34 cellular contexts compared by ENCODE assay signal in genomic region chr3:107294117-107294516, GRCh38.
"Had no signal": no experiment of that assay in that cellular context is flagged by ENCODE, and none has a peak within 500 bp of the region (broad histone marks: within the 10 kb centered on the region; RNA-seq: fewer than 3 reads in every experiment).

No MANE protein-coding gene starts in this region.

- H3K27me3 ChIP-seq: adrenal gland, body of pancreas, brain microvascular endothelial cell, breast epithelium had no signal

- H3K9me3 ChIP-seq: body of pancreas had no signal

- FAIRE-seq: astrocyte, TTC549 had no signal

- H3K4me1 ChIP-seq: adrenal gland, body of pancreas, breast epithelium had no signal

- H3K27ac ChIP-seq: adrenal gland, body of pancreas, brain microvascular endothelial cell, breast epithelium, WERI-Rb-1 had no signal

- H3K36me3 ChIP-seq: adrenal gland, brain microvascular endothelial cell, breast epithelium, WERI-Rb-1 had no signal

- DNase-seq: activated CD4-positive, alpha-beta memory T cell treated with anti-CD3 and anti-CD28 coated beads, Interleukin-2, amount 10 ng/mL, durations not matched to agents 7 days and 5 days; activated CD4-positive, alpha-beta T cell treated with anti-CD3 and anti-CD28 coated beads for 1 hour; activated CD4-positive, alpha-beta T cell treated with anti-CD3 and anti-CD28 coated beads for 36 hours; activated CD4-positive, alpha-beta T cell treated with anti-CD3 and anti-CD28 coated beads for 48 hours; activated CD4-positive, alpha-beta T cell treated with anti-CD3 and anti-CD28 coated beads, Interleukin-2, amount 10 ng/mL, durations not matched to agents 7 days and 5 days; activated CD4-positive, alpha-beta T cell treated with anti-CD3 and anti-CD28 coated beads, Interleukin-2, amount 50 U/mL, for 48 hours; activated CD4-positive, CD25-positive, alpha-beta regulatory T cell; activated CD8-positive, alpha-beta memory T cell treated with anti-CD3 and anti-CD28 coated beads for 24 hours; activated CD8-positive, alpha-beta memory T cell treated with anti-CD3 and anti-CD28 coated beads, Interleukin-2, amount 10 ng/mL, durations not matched to agents 7 days and 5 days; activated CD8-positive, alpha-beta memory T cell treated with anti-CD3 and anti-CD28 coated beads, Interleukin-2, amount 50 U/mL, for 48 hours; activated CD8-positive, alpha-beta T cell treated with anti-CD3 and anti-CD28 coated beads, Interleukin-2, amount 10 ng/mL, durations not matched to agents 7 days and 5 days; activated effector memory CD4-positive, alpha-beta T cell treated with anti-CD3 and anti-CD28 coated beads, Interleukin-2, amount 50 U/mL, for 16 hours; activated gamma-delta T cell treated with Interleukin-2 at 50 U/mL for 16 hours; activated naive CD4-positive, alpha-beta T cell; activated naive CD4-positive, alpha-beta T cell treated with anti-CD3 and anti-CD28 coated beads for 36 hours; activated naive CD4-positive, alpha-beta T cell treated with anti-CD3 and anti-CD28 coated beads, Interleukin-2, amount 50 U/mL, for 16 hours; activated naive CD8-positive, alpha-beta T cell treated with anti-CD3 and anti-CD28 coated beads for 36 hours; activated T-cell treated with anti-CD3 and anti-CD28 coated beads, Interleukin-2, amount 50 U/mL, for 24 hours; activated T-cell treated with anti-CD3 and anti-CD28 coated beads, Interleukin-2, amount 50 U/mL, for 48 hours; adrenal gland; amniotic stem cell; aorta; body of pancreas; brain microvascular endothelial cell; central memory CD4-positive, alpha-beta T cell; T-helper 2 cell; T-helper 9 cell; WERI-Rb-1 had no signal

- ATAC-seq: activated CD4-positive, alpha-beta T cell treated with anti-CD3 and anti-CD28 coated beads for 36 hours; activated CD4-positive, CD25-positive, alpha-beta regulatory T cell treated with anti-CD3 and anti-CD28 coated beads, Interleukin-2, amount 50 U/mL, for 24 hours; activated CD8-positive, alpha-beta memory T cell treated with anti-CD3 and anti-CD28 coated beads, Interleukin-2, amount 10 ng/mL, durations not matched to agents 7 days and 5 days; activated CD8-positive, alpha-beta T cell treated with anti-CD3 and anti-CD28 coated beads, Interleukin-2, amount 10 ng/mL, durations not matched to agents 7 days and 5 days; activated naive CD4-positive, alpha-beta T cell treated with anti-CD3 and anti-CD28 coated beads, Interleukin-2, amount 50 U/mL, for 72 hours; body of pancreas; WTC11 had no signal

- H3K4me3 ChIP-seq: adrenal gland, body of pancreas, breast epithelium had no signal
